ENCODE assay signal across 23 cellular contexts in the genomic region with DNA sequence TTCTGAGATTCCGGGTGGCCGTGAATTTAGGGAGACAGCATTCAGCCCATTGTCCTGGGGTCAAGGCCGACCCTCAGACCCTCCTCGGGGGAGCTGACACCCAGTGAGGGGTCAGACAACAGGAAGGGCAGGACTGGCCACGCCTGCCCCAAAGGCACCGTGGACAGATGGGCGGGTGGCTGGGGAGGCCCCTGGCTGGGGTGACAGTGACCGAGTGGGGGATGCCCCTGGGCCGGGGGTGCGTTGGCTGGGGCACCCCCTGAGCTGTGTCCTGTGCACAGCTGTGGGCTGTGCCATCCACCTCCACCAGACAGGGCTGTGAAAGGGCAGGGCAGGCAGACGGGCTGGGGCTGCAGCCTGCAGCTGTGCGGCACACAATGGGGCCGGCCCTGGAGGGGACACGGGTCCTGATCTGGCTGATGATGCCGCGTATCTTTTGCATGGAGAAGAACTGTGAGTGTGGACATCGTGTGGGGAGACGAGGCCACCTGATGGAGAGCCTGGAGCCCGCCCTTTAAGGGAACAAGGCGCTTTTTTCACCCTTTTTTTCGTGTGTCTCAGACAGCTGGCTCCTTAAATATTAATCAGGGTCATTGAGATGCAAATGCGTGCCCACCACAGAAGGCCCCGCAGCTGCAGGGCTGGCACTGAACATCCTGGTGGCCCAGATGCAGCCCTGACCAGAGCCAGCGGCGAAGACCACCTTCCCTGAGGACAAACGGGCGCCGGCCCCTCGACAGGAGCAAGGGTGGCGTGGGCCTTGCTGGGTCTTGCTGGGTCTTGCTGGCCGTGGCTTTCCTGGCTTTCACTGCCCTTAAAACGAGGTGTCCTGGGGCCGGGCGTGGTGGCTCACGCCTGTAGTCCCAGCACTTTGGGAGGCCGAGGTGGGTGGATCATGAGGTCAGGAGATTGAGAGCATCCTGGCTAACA. TPM values are rescaled to one million over a fixed set of nuclear protein-coding genes. Genes with fewer than 3 reads are reported as not detected.
DNase-seq lines count a peak whose midpoint lies in the region; ATAC-seq and TF ChIP-seq lines count a peak whose summit lies in the region.
"Had no signal": no experiment of that assay in that cellular context is flagged by ENCODE, and none has a peak within 500 bp of the region (broad histone marks: within the 10 kb centered on the region; RNA-seq: fewer than 3 reads in every experiment).

No MANE protein-coding gene starts in this region.

- peak overlapping the region in 10 of 11 experiments; percentile 19 to 63 (median 50); a peak in 17 of 22 replicates for H3K27ac ChIP-seq in BLaER1 treated with 17β-estradiol and CSF1 and Interleukin-3, amounts not matched to agents 10 nM and 100 nM
- H3K27ac ChIP-seq in mesenchymal stem cell (ENCODE audit: low read length, poor library complexity, severe bottlenecking) = no peak overlapping the region
- H3K27ac ChIP-seq in CD4-positive, alpha-beta T cell (ENCODE audit: low read depth, low read length) = no peak overlapping the region
- H3K27ac ChIP-seq: GM23248, SK-N-MC had no signal

- H4K91ac ChIP-seq in mesenchymal stem cell (ENCODE audit: low read length) = no peak overlapping the region

- H3K18ac ChIP-seq in mesenchymal stem cell (ENCODE audit: low read depth in 1 of 2, low read length in 2 of 2) = no peak overlapping the region

- no peak overlapping the region for H3K4me3 Mint-ChIP-seq in brain
- no peak overlapping the region for H3K4me3 Mint-ChIP-seq in CD4-positive, alpha-beta T cell
- H3K4me3 Mint-ChIP-seq: CD8-positive, alpha-beta memory T cell had no signal

- 82% methylated on average over 36 of the region's 36 CpGs for WGBS in mesenchymal stem cell

- H3K79me1 ChIP-seq in mesenchymal stem cell (replicated peaks; ENCODE audit: low read length, poor library complexity, severe bottlenecking) = no peaks in the 10 kb centered on the region

- H2BK5ac ChIP-seq in mesenchymal stem cell (ENCODE audit: low read depth, low read length, poor library complexity, severe bottlenecking) = no peak overlapping the region

- DNase-seq in Ammon's horn (ENCODE audit: low spot score) = peak; percentile 20
- no peak for DNase-seq in mesenchymal stem cell
- DNase-seq in CD4-positive, alpha-beta T cell = no peak
- DNase-seq in NCI-H526 (lab: John Stamatoyannopoulos, UW) = no peak
- DNase-seq: Calu3; CD8-positive, alpha-beta memory T cell; HCEC 1CT; KG1; NCI-H1105; NCI-H2029 treated with DMSO at 0.1 percent for 48 hours; NCI-H2171 treated with DMSO at 0.1 percent for 48 hours; NCI-H524 treated with DMSO at 0.1 percent for 48 hours; OCI-M1; SHP77 had no signal

- no peak for ATAC-seq in CD4-positive, alpha-beta T cell (ENCODE audit: poor library complexity)
- ATAC-seq in GM21737 (IDR thresholded peaks at IDR 0.05; ENCODE audit: unreplicated experiment) = no peak

- no peaks in the 10 kb centered on the region for H4K20me1 ChIP-seq in BLaER1 treated with 17β-estradiol and CSF1 and Interleukin-3, amounts not matched to agents 10 nM and 100 nM

- H3K36me3 Mint-ChIP-seq in brain = peaks cover 19% of the 10 kb centered on the region
- no peaks in the 10 kb centered on the region for H3K36me3 Mint-ChIP-seq in CD4-positive, alpha-beta T cell (ENCODE audit: low read depth)
- H3K36me3 Mint-ChIP-seq: CD8-positive, alpha-beta memory T cell had no signal

- H3K36me3 ChIP-seq in BLaER1 treated with 17β-estradiol and CSF1 and Interleukin-3, amounts not matched to agents 10 nM and 100 nM = no peaks in the 10 kb centered on the region
- no peaks in the 10 kb centered on the region for H3K36me3 ChIP-seq in mesenchymal stem cell (ENCODE audit: control insufficient read depth in 1 of 2, insufficient read depth in 2 of 2, low read depth in 1 of 2, low read length in 2 of 2)

- H3K9me3 Mint-ChIP-seq in brain = peaks cover 5 to 21% (median 13%) of the 10 kb centered on the region in 5 experiments
- no peaks in the 10 kb centered on the region for H3K9me3 Mint-ChIP-seq in CD4-positive, alpha-beta T cell

- H2AK5ac ChIP-seq in mesenchymal stem cell (ENCODE audit: low read length, severe bottlenecking) = no peak overlapping the region

- no peak overlapping the region for H2BK12ac ChIP-seq in mesenchymal stem cell (ENCODE audit: low read length in 2 of 2)

- H2BK120ac ChIP-seq in mesenchymal stem cell (ENCODE audit: low read depth, low read length) = no peak overlapping the region

- H2BK15ac ChIP-seq in mesenchymal stem cell (ENCODE audit: low read depth, poor library complexity, severe bottlenecking) = no peak overlapping the region

- peaks cover 10 to 23% (median 15%) of the 10 kb centered on the region in 11 experiments for H3K9me3 ChIP-seq in BLaER1 treated with 17β-estradiol and CSF1 and Interleukin-3, amounts not matched to agents 10 nM and 100 nM (replicated peaks in 1 of 11)
- peaks cover 2% of the 10 kb centered on the region for H3K9me3 ChIP-seq in mesenchymal stem cell (ENCODE audit: control insufficient read depth, low read length)
- no peaks in the 10 kb centered on the region for H3K9me3 ChIP-seq in CD4-positive, alpha-beta T cell (ENCODE audit: control insufficient read depth, low read length)

- H4K8ac ChIP-seq in mesenchymal stem cell (ENCODE audit: low read length) = no peak overlapping the region

- POLR2A ChIA-PET in CD4-positive, alpha-beta T cell (lab: Charles Lee) = no interaction called here

- H3K23ac ChIP-seq in mesenchymal stem cell (ENCODE audit: low read length in 2 of 2) = no peak overlapping the region

- peaks cover 11% of the 10 kb centered on the region for H3K4me1 Mint-ChIP-seq in brain
- H3K4me1 Mint-ChIP-seq in CD4-positive, alpha-beta T cell (ENCODE audit: low read depth) = no peaks in the 10 kb centered on the region
- H3K4me1 Mint-ChIP-seq: CD8-positive, alpha-beta memory T cell had no signal

- intact Hi-C loops in CD4-positive, alpha-beta T cell (cut with DNase I, micrococcal nuclease) = no loop called here

- H3K4ac ChIP-seq in mesenchymal stem cell (ENCODE audit: low read depth in 1 of 2, low read length in 2 of 2) = no peak overlapping the region

- H3K4me3 ChIP-seq in BLaER1 treated with 17β-estradiol and CSF1 and Interleukin-3, amounts not matched to agents 10 nM and 100 nM = peak overlapping the region in 1 of 10 experiments; percentile 38; a peak in 1 of 20 replicates
- no peak overlapping the region for H3K4me3 ChIP-seq in mesenchymal stem cell (ENCODE audit: insufficient read depth in 1 of 2, low read depth in 1 of 2, low read length in 2 of 2)
- H3K4me3 ChIP-seq: GM23248, SK-N-MC had no signal

- peak overlapping the region in 4 of 5 experiments; percentile 45 to 93 (median 84) for H3K27ac Mint-ChIP-seq in brain
- no peak overlapping the region for H3K27ac Mint-ChIP-seq in CD4-positive, alpha-beta T cell
- H3K27ac Mint-ChIP-seq: CD8-positive, alpha-beta memory T cell had no signal

- H3K9ac ChIP-seq in BLaER1 treated with 17β-estradiol and CSF1 and Interleukin-3, amounts not matched to agents 10 nM and 100 nM = peak overlapping the region in 6 of 11 experiments; percentile 5 to 48 (median 45); a peak in 11 of 22 replicates
- H3K9ac ChIP-seq in mesenchymal stem cell (ENCODE audit: low read length) = peak overlapping the region; percentile 38
- H3K9ac ChIP-seq: GM23248 had no signal

- peaks cover 6 to 27% (median 17%) of the 10 kb centered on the region in 11 experiments; a peak in 18 of 22 replicates for H3K27me3 ChIP-seq in BLaER1 treated with 17β-estradiol and CSF1 and Interleukin-3, amounts not matched to agents 10 nM and 100 nM
- peaks cover 0 to 30% of the 10 kb centered on the region in 2 experiments for H3K27me3 ChIP-seq in mesenchymal stem cell (ENCODE audit: control insufficient read depth in 1 of 2, insufficient read depth in 1 of 2, low read length in 2 of 2)
- no peaks in the 10 kb centered on the region for H3K27me3 ChIP-seq in CD4-positive, alpha-beta T cell (ENCODE audit: control insufficient read depth, insufficient read depth, low read length)

- CTCF ChIA-PET in CD4-positive, alpha-beta T cell (lab: Charles Lee) = no interaction called here

- no peaks in the 10 kb centered on the region for H3K27me3 Mint-ChIP-seq in brain
- no peaks in the 10 kb centered on the region for H3K27me3 Mint-ChIP-seq in CD4-positive, alpha-beta T cell

- H3K4me1 ChIP-seq in BLaER1 treated with 17β-estradiol and CSF1 and Interleukin-3, amounts not matched to agents 10 nM and 100 nM = peaks cover 26 to 65% (median 56%) of the 10 kb centered on the region in 10 experiments
- peaks cover 1% of the 10 kb centered on the region for H3K4me1 ChIP-seq in mesenchymal stem cell (ENCODE audit: control insufficient read depth, insufficient read depth, low read depth, low read length)

- no peak overlapping the region for H2AFZ ChIP-seq in mesenchymal stem cell (ENCODE audit: low read depth, low read length)
- H2AFZ ChIP-seq: GM23248 had no signal

- H3K14ac ChIP-seq in mesenchymal stem cell (ENCODE audit: low read length in 2 of 2) = no peak overlapping the region

- TF ChIP-seq CTCF in brain (conservative IDR thresholded peaks at IDR 0.05) = no peak
- no peak for TF ChIP-seq CTCF in CD4-positive, alpha-beta T cell (IDR thresholded peaks at IDR 0.05)

- H3K4me2 ChIP-seq in BLaER1 treated with 17β-estradiol and CSF1 and Interleukin-3, amounts not matched to agents 10 nM and 100 nM = peak overlapping the region; percentile 60 to 90 (median 75)
- H3K4me2 ChIP-seq in mesenchymal stem cell (ENCODE audit: low read length, poor library complexity, severe bottlenecking) = no peak overlapping the region

RNA-seq across cellular contexts. Expression of a gene that starts 42.4 kb away (rescaled TPM):
- polyA plus RNA-seq in brain (ENCODE audit: insufficient read depth, low read depth, low replicate concordance) = 3.6 TPM
- not detected for polyA plus RNA-seq in mesenchymal stem cell (2013, experiment 1 of 2)
- not detected for polyA plus RNA-seq in mesenchymal stem cell (2013, experiment 2 of 2)
- total RNA-seq in CD4-positive, alpha-beta T cell = not detected
- total RNA-seq: A673; Calu3; CD8-positive, alpha-beta memory T cell; Daoy; GM23248; HT1080 had no signal
- polyA plus RNA-seq: BJ; CD8-positive, alpha-beta memory T cell; GM23248 had no signal

RNA-seq across cellular contexts. Expression of a gene that starts 54.5 kb away (rescaled TPM):
- polyA plus RNA-seq in brain (ENCODE audit: insufficient read depth, low read depth, low replicate concordance) = 19.2 TPM
- polyA plus RNA-seq in mesenchymal stem cell (2013, experiment 1 of 2) = 6.2 TPM
- polyA plus RNA-seq in mesenchymal stem cell (2013, experiment 2 of 2) = 6.0 TPM
- 10 to 100 TPM; 30.7 to 31.1 TPM for total RNA-seq in CD4-positive, alpha-beta T cell

RNA-seq across cellular contexts. Expression of a gene that starts 54.7 kb away (rescaled TPM):
- 29.5 TPM for polyA plus RNA-seq in brain (ENCODE audit: insufficient read depth, low read depth, low replicate concordance)
- 20.2 TPM for polyA plus RNA-seq in mesenchymal stem cell (2013, experiment 1 of 2)
- polyA plus RNA-seq in mesenchymal stem cell (2013, experiment 2 of 2) = 20.1 TPM
- total RNA-seq in CD4-positive, alpha-beta T cell = 10 to 100 TPM; 12.8 to 15.0 TPM

Comparison
In these comparisons a context has a peak if more than half of its experiments do, and no peak if none do; other contexts are left out.
1. H3K27ac ChIP-seq: peak in BLaER1 treated with 17β-estradiol and CSF1 and Interleukin-3, amounts not matched to agents 10 nM and 100 nM (10 of 11); none in mesenchymal stem cell (single experiment) and CD4-positive, alpha-beta T cell (single experiment).